22 cellular contexts compared by ENCODE assay signal in the genomic region with DNA sequence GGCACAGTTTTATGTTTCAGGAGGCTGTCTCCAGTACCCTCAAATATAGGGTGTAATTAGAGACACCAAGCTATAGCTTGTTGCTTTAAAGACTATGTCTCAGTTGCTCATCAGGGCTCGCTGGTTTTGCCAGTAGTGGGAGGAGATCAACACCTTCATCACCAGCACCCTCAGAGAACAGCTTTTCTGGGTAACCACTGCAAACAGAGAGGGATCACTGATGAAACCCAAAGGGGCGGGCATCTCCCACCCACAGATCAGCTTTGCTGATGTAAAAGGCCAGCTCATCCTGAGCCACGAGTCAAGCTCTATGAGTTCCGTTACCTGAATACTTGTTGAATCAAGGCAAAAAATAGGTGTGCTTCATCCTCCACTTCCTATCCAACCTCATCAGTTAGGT.
DNase-seq lines count a peak whose midpoint lies in the region; ATAC-seq and TF ChIP-seq lines count a peak whose summit lies in the region.
"Had no signal": no experiment of that assay in that cellular context is flagged by ENCODE, and none has a peak within 500 bp of the region (broad histone marks: within the 10 kb centered on the region; RNA-seq: fewer than 3 reads in every experiment).

No MANE protein-coding gene starts in this region.

- H3K36me3 Mint-ChIP-seq in activated T-cell treated with anti-CD3 and anti-CD28 coated beads, Interleukin-2, amount 50 U/mL, for 72 hours (ENCODE audit: insufficient read depth in 2 of 2): no peaks in the 10 kb centered on the region
- no peaks in the 10 kb centered on the region for H3K36me3 Mint-ChIP-seq in immature natural killer cell

- ATAC-seq in activated T-cell treated with anti-CD3 and anti-CD28 coated beads, Interleukin-2, amount 50 U/mL, for 72 hours (replicated peaks in 1 of 2): peak; percentile 96 to 97
- no peak for ATAC-seq in GM19023 (IDR thresholded peaks at IDR 0.05; ENCODE audit: unreplicated experiment)
- ATAC-seq: esophagus mucosa; left lobe of liver; stimulated activated memory B cell treated with anti-CD40 and anti-IgM and Interleukin-4, amounts not matched to agents 10 μg/mL and 1 μg/mL and 100 μg/mL, for 72 hours had no signal

- no peak overlapping the region for H3K4me2 ChIP-seq in OCI-LY7 (ENCODE audit: low read length)
- H3K4me2 ChIP-seq: BLaER1 treated with 17β-estradiol and CSF1 and Interleukin-3, amounts not matched to agents 10 nM and 100 nM had no signal

- no peaks in the 10 kb centered on the region for H3K4me1 ChIP-seq in OCI-LY7 (ENCODE audit: insufficient read depth, low read length, poor library complexity, severe bottlenecking)
- H3K4me1 ChIP-seq: BLaER1 treated with 17β-estradiol and CSF1 and Interleukin-3, amounts not matched to agents 10 nM and 100 nM; testis had no signal

- no peak for TF ChIP-seq CTCF in OCI-LY7 (conservative IDR thresholded peaks at IDR 0.05; ENCODE audit: low read length)

- H3K4me1 Mint-ChIP-seq in activated T-cell treated with anti-CD3 and anti-CD28 coated beads, Interleukin-2, amount 50 U/mL, for 72 hours (ENCODE audit: low read depth): peaks cover 10% of the 10 kb centered on the region
- H3K4me1 Mint-ChIP-seq in immature natural killer cell: peaks cover 2 to 12% of the 10 kb centered on the region in 2 donors
- H3K4me1 Mint-ChIP-seq: stimulated activated memory B cell treated with anti-CD40 and anti-IgM and Interleukin-4, amounts not matched to agents 10 μg/mL and 1 μg/mL and 100 μg/mL, for 72 hours had no signal

- DNase-seq in activated CD8-positive, alpha-beta memory T cell treated with anti-CD3 and anti-CD28 coated beads, Interleukin-2, amount 50 U/mL, for 48 hours: peak; percentile 51
- no peak for DNase-seq in activated CD8-positive, alpha-beta memory T cell treated with anti-CD3 and anti-CD28 coated beads for 24 hours
- peak; percentile 47 to 57 for DNase-seq in activated T-cell treated with anti-CD3 and anti-CD28 coated beads, Interleukin-2, amount 50 U/mL, for 72 hours
- DNase-seq in immature natural killer cell (peak; percentile 2 to 37 (median 20)), OCI-LY7 (ENCODE audit: low spot score) (no peak), ACHN (no peak)
- DNase-seq in stimulated activated CD4-positive, alpha-beta T cell treated with anti-CD3 and anti-CD28 coated beads, TNF-alpha, amount 100 ng/mL, for 48 hours (ENCODE audit: low read depth in 3 of 3): peak; percentile 3 to 35 (median 18)
- DNase-seq: activated effector memory CD4-positive, alpha-beta T cell treated with Interleukin-2 at 50 U/mL for 16 hours; brain microvascular endothelial cell; DMS153; Kasumi-1; mesenchymal stem cell; NCI-H1436 treated with DMSO at 0.1 percent for 48 hours; NCI-H2107; NCI-H82; SIG-M5; testis had no signal

- no peak overlapping the region for H3K27ac ChIP-seq in OCI-LY7 (ENCODE audit: low read depth, low read length, poor library complexity, severe bottlenecking)
- H3K27ac ChIP-seq: BLaER1 treated with 17β-estradiol and CSF1 and Interleukin-3, amounts not matched to agents 10 nM and 100 nM; brain microvascular endothelial cell; testis had no signal

- in situ Hi-C loops in ACHN (cut with HindIII; ENCODE audit: low pct_ligation_motif_present, low pct_unique_long_range_greater_than_20kb, low sequenced_read_pairs): no loop called here

- POLR2A ChIA-PET in OCI-LY7 (lab: Charles Lee): no interaction called here

- intact Hi-C loops in OCI-LY7 (cut with micrococcal nuclease; ENCODE audit: unreplicated experiment): no loop called here

- no peaks in the 10 kb centered on the region for H3K36me3 ChIP-seq in OCI-LY7 (ENCODE audit: insufficient read depth, low read length)
- H3K36me3 ChIP-seq: BLaER1 treated with 17β-estradiol and CSF1 and Interleukin-3, amounts not matched to agents 10 nM and 100 nM; brain microvascular endothelial cell had no signal

- no peaks in the 10 kb centered on the region for H3K9me3 ChIP-seq in OCI-LY7 (ENCODE audit: low read length)
- H3K9me3 ChIP-seq: testis had no signal

- H3K79me2 ChIP-seq in OCI-LY7 (ENCODE audit: insufficient read depth, low read depth, low read length): no peaks in the 10 kb centered on the region

- H3K9me2 ChIP-seq in OCI-LY7 (ENCODE audit: insufficient read depth, low read length): no peaks in the 10 kb centered on the region; the same call in 1 of the 2 replicates

- CTCF ChIA-PET in OCI-LY7 (lab: Charles Lee; ENCODE audit: unreplicated experiment): no interaction called here

- no peak overlapping the region for H3K4me3 ChIP-seq in OCI-LY7 (ENCODE audit: low read depth, low read length, poor library complexity, severe bottlenecking)
- H3K4me3 ChIP-seq: BLaER1 treated with 17β-estradiol and CSF1 and Interleukin-3, amounts not matched to agents 10 nM and 100 nM; testis had no signal

- no peaks in the 10 kb centered on the region for H4K20me1 ChIP-seq in OCI-LY7 (ENCODE audit: insufficient read depth, low read length)
- H4K20me1 ChIP-seq: BLaER1 treated with 17β-estradiol and CSF1 and Interleukin-3, amounts not matched to agents 10 nM and 100 nM had no signal

- H3K4me3 Mint-ChIP-seq in activated T-cell treated with anti-CD3 and anti-CD28 coated beads, Interleukin-2, amount 50 U/mL, for 72 hours: peak overlapping the region in 1 of 2 donors; percentile 49
- peak overlapping the region in 1 of 5 donors; percentile 56 for H3K4me3 Mint-ChIP-seq in immature natural killer cell
- H3K4me3 Mint-ChIP-seq: stimulated activated memory B cell treated with anti-CD40 and anti-IgM and Interleukin-4, amounts not matched to agents 10 μg/mL and 1 μg/mL and 100 μg/mL, for 72 hours had no signal

- no peaks in the 10 kb centered on the region for H3K27me3 Mint-ChIP-seq in activated T-cell treated with anti-CD3 and anti-CD28 coated beads, Interleukin-2, amount 50 U/mL, for 72 hours (ENCODE audit: low read depth)
- H3K27me3 Mint-ChIP-seq in immature natural killer cell (ENCODE audit: low read depth in 3 of 3): peaks cover 0 to 2% (median 0%) of the 10 kb centered on the region in 3 donors
- H3K27me3 Mint-ChIP-seq: stimulated activated memory B cell treated with anti-CD40 and anti-IgM and Interleukin-4, amounts not matched to agents 10 μg/mL and 1 μg/mL and 100 μg/mL, for 72 hours had no signal

- H3K27ac Mint-ChIP-seq in activated T-cell treated with anti-CD3 and anti-CD28 coated beads, Interleukin-2, amount 50 U/mL, for 72 hours: no peak overlapping the region
- H3K27ac Mint-ChIP-seq in immature natural killer cell: peak overlapping the region in 3 of 6 donors; percentile 2 to 29 (median 14)
- H3K27ac Mint-ChIP-seq: stimulated activated memory B cell treated with anti-CD40 and anti-IgM and Interleukin-4, amounts not matched to agents 10 μg/mL and 1 μg/mL and 100 μg/mL, for 72 hours had no signal

- BruUV-seq in OCI-LY7 (replicated peaks; lab: Mats Ljungman, UMichigan): no TSS peak

- no peaks in the 10 kb centered on the region for H3K9me3 Mint-ChIP-seq in activated T-cell treated with anti-CD3 and anti-CD28 coated beads, Interleukin-2, amount 50 U/mL, for 72 hours
- H3K9me3 Mint-ChIP-seq in immature natural killer cell: peaks cover 0 to 2% (median 0%) of the 10 kb centered on the region in 6 donors

- H2AFZ ChIP-seq in OCI-LY7 (ENCODE audit: low read length): no peak overlapping the region

Comparison
In these comparisons a context has a peak if more than half of its experiments do, and no peak if none do; other contexts are left out.
1. DNase-seq: peak in activated CD8-positive, alpha-beta memory T cell treated with anti-CD3 and anti-CD28 coated beads, Interleukin-2, amount 50 U/mL, for 48 hours (single experiment), activated T-cell treated with anti-CD3 and anti-CD28 coated beads, Interleukin-2, amount 50 U/mL, for 72 hours (2 of 2), immature natural killer cell (3 of 3) and stimulated activated CD4-positive, alpha-beta T cell treated with anti-CD3 and anti-CD28 coated beads, TNF-alpha, amount 100 ng/mL, for 48 hours (3 of 3); none in activated CD8-positive, alpha-beta memory T cell treated with anti-CD3 and anti-CD28 coated beads for 24 hours (single experiment), OCI-LY7 (single experiment) and ACHN (single experiment).